ENCODE assay signal across 8 cellular contexts in genomic region chr10:31927597-31928530, GRCh38. TPM values are rescaled to one million over a fixed set of nuclear protein-coding genes. Genes with fewer than 3 reads are reported as not detected.
DNase-seq lines count a peak whose midpoint lies in the region; ATAC-seq and TF ChIP-seq lines count a peak whose summit lies in the region.

No MANE protein-coding gene starts in this region.

- DNase-seq in NCI-H1092 (lab: John Stamatoyannopoulos, UW) (peak; percentile 31), WERI-Rb-1 (peak; percentile 51), iris pigment epithelial cell (ENCODE audit: low read depth) (peak; percentile 59), smooth muscle cell (lab: John Stamatoyannopoulos, UW; ENCODE audit: unreplicated experiment) (peak; percentile 65)
- peak; percentile 49 for DNase-seq in central memory CD4-positive, alpha-beta T cell
- no peak for DNase-seq in NK-92 treated with Interleukin-12 subunit alpha and Interleukin-12 subunit beta, amount 100 ng/mL, for 24 hours (lab: John Stamatoyannopoulos, UW)

- H3K27me3 ChIP-seq in WERI-Rb-1 (ENCODE audit: insufficient read depth, low read depth, severe bottlenecking) = no peaks in the 10 kb centered on the region
- H3K27me3 ChIP-seq in smooth muscle cell (ENCODE audit: low read depth) = no peaks in the 10 kb centered on the region

- peak overlapping the region; percentile 19 for H3K9ac ChIP-seq in smooth muscle cell (ENCODE audit: low read depth)

- H2AFZ ChIP-seq in smooth muscle cell (ENCODE audit: low read depth) = peak overlapping the region; percentile 65

- TF ChIP-seq CTCF in WERI-Rb-1 (IDR thresholded peaks at IDR 0.05; ENCODE audit: low read depth, low read length) (0 out of 2 replicates have a peak, but pooled peaks have one; percentile 14), smooth muscle cell (IDR thresholded peaks at IDR 0.05; ENCODE audit: borderline replicate concordance, insufficient read depth, poor library complexity, severe bottlenecking) (no peak)

- peak overlapping the region; percentile 60 for H3K4me3 ChIP-seq in WERI-Rb-1 (ENCODE audit: low read depth, low read length)
- peak overlapping the region; percentile 95 for H3K4me3 ChIP-seq in smooth muscle cell

- H3K36me3 ChIP-seq in WERI-Rb-1 = no peaks in the 10 kb centered on the region
- H3K36me3 ChIP-seq in smooth muscle cell (ENCODE audit: low read depth) = no peaks in the 10 kb centered on the region

- peaks cover 4% of the 10 kb centered on the region for H3F3A ChIP-seq in smooth muscle cell (ENCODE audit: low read depth)

- H3K4me1 ChIP-seq in smooth muscle cell (ENCODE audit: low read depth) = peaks cover 14% of the 10 kb centered on the region

- ATAC-seq in GM18498 (IDR thresholded peaks at IDR 0.05; ENCODE audit: unreplicated experiment) = peak; percentile 47
- peak; percentile 40 for ATAC-seq in HG02642 (IDR thresholded peaks at IDR 0.05; ENCODE audit: poor library complexity, unreplicated experiment)

- H3K79me2 ChIP-seq in smooth muscle cell (ENCODE audit: low read depth) = peaks cover 52% of the 10 kb centered on the region

- WGBS in smooth muscle cell (ENCODE audit: low lambda C conversion rate) = under 1% methylated on average over 38 of the region's 64 CpGs

- peak overlapping the region; percentile 88 for H3K27ac ChIP-seq in WERI-Rb-1
- peak overlapping the region; percentile 77 for H3K27ac ChIP-seq in smooth muscle cell (ENCODE audit: low read depth)

- H3K9me3 ChIP-seq in WERI-Rb-1 (ENCODE audit: severe bottlenecking) (no peaks in the 10 kb centered on the region), smooth muscle cell (replicated peaks; ENCODE audit: low read depth) (no peaks in the 10 kb centered on the region)

- H4K20me1 ChIP-seq in smooth muscle cell (ENCODE audit: low read depth) = peaks cover 49% of the 10 kb centered on the region

- H3K4me2 ChIP-seq in smooth muscle cell = peak overlapping the region; percentile 82

RNA-seq across cellular contexts. Expression of gene ARHGAP12, which starts 0.8 kb away (rescaled TPM):
- 32.7 and 46.2 TPM in 2 replicates for total RNA-seq in smooth muscle cell
- 10.5 and 14.5 TPM in 2 replicates for polyA plus RNA-seq in smooth muscle cell
